Comparison of ENCODE assay signal across 8 cellular contexts in the genomic region with DNA sequence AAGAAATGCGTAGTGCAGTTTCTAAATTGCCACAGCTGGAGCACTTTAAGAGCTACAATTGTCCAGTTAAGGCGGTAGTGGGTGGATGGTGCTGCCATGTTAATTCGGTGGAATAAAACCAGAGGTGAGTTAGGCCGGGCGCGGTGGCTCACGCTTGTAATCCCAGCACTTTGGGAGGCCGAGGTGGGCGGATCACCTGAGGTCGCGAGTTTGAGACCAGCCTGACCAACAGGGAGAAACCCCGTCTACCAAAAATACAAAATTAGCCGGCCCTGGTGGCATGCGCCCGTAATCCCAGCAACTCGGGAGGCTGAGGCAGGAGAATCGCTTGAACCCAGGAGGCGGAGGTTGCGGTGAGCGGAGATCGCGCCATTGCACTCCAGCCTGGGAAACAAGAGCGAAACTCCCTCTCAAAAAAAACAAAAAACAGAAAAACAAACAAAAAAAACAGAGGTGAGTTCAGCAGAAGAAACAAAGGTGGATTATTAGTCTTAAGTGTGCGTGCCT. TPM values are rescaled to one million over a fixed set of nuclear protein-coding genes. Genes with fewer than 3 reads are reported as not detected.
DNase-seq lines count a peak whose midpoint lies in the region; ATAC-seq and TF ChIP-seq lines count a peak whose summit lies in the region.
"Not testable (repeated sequence)": the region's sequence is repeated elsewhere in the genome, so short reads cannot be mapped to it uniquely, and the experiment has no call there.

No MANE protein-coding gene starts in this region.

- peak overlapping the region; percentile 91 for H3K27ac ChIP-seq in CD8-positive, alpha-beta T cell (ENCODE audit: low read depth, low read length)
- not testable (repeated sequence) for H3K27ac ChIP-seq in brain microvascular endothelial cell
- H3K27ac ChIP-seq in right lobe of liver (peak overlapping the region in 2 of 3 donors; percentile 66 to 70), ovary (peak overlapping the region; percentile 50 to 84), thyroid gland (peak overlapping the region; percentile 62 to 90 (median 85))

- peak overlapping the region; percentile 99 for H3K4me3 Mint-ChIP-seq in CD8-positive, alpha-beta T cell
- H3K4me3 Mint-ChIP-seq in activated CD4-positive, alpha-beta T cell treated with anti-CD3 and anti-CD28 coated beads, Interleukin-2, amount 10 ng/mL, durations not matched to agents 24 days and 14 days: peak overlapping the region; percentile 99

- not testable (repeated sequence) for H3K9me3 ChIP-seq in CD8-positive, alpha-beta T cell (ENCODE audit: low read length); right lobe of liver; ovary; thyroid gland

- H3K4me3 ChIP-seq in CD8-positive, alpha-beta T cell (ENCODE audit: low read depth, low read length): peak overlapping the region; percentile 97
- H3K4me3 ChIP-seq in LNCaP clone FGC (ENCODE audit: low read depth, low read length) (peak overlapping the region; percentile 92), brain microvascular endothelial cell (ENCODE audit: low read depth, low read length) (peak overlapping the region; percentile 96), fibroblast of mammary gland (ENCODE audit: control insufficient read depth, low read depth, low read length) (peak overlapping the region; percentile 92), right lobe of liver (peak overlapping the region; percentile 59 to 84 (median 70)), ovary (peak overlapping the region; percentile 84), thyroid gland (replicated peaks in 1 of 3) (peak overlapping the region; percentile 71 to 86 (median 78))

- peaks cover 35% of the 10 kb centered on the region for H3K4me1 Mint-ChIP-seq in CD8-positive, alpha-beta T cell (ENCODE audit: low read depth)
- H3K4me1 Mint-ChIP-seq in activated CD4-positive, alpha-beta T cell treated with anti-CD3 and anti-CD28 coated beads, Interleukin-2, amount 10 ng/mL, durations not matched to agents 24 days and 14 days: peaks cover 17% of the 10 kb centered on the region

- DNase-seq in CD8-positive, alpha-beta T cell: peak in 1 of 7 experiments; percentile 49
- not testable (repeated sequence) for DNase-seq in LNCaP clone FGC (ENCODE audit: low read depth); activated CD4-positive, alpha-beta T cell treated with anti-CD3 and anti-CD28 coated beads, Interleukin-2, amount 10 ng/mL, durations not matched to agents 24 days and 14 days; brain microvascular endothelial cell; fibroblast of mammary gland (ENCODE audit: low read depth); right lobe of liver
- DNase-seq in ovary (peak in 3 of 5 donors; percentile 30 to 38 (median 31)), thyroid gland (peak in 1 of 2 donors; percentile 5)

- H3K36me3 Mint-ChIP-seq in CD8-positive, alpha-beta T cell: peaks cover 19% of the 10 kb centered on the region
- peaks cover 28% of the 10 kb centered on the region for H3K36me3 Mint-ChIP-seq in activated CD4-positive, alpha-beta T cell treated with anti-CD3 and anti-CD28 coated beads, Interleukin-2, amount 10 ng/mL, durations not matched to agents 24 days and 14 days (ENCODE audit: low read depth)

- 93% methylated on average over 19 of the region's 24 CpGs for WGBS in right lobe of liver (ENCODE audit: insufficient coverage, low coverage, low lambda C conversion rate, missing lambda C conversion rate)
- WGBS in ovary, 3 donors: 81 to 87% (median 84%) methylated on average over 24 of the region's 24 CpGs
- 84 to 87% methylated on average over 24 of the region's 24 CpGs for WGBS in thyroid gland, 2 donors

- H3K27ac Mint-ChIP-seq in CD8-positive, alpha-beta T cell: peak overlapping the region; percentile 98
- H3K27ac Mint-ChIP-seq in activated CD4-positive, alpha-beta T cell treated with anti-CD3 and anti-CD28 coated beads, Interleukin-2, amount 10 ng/mL, durations not matched to agents 24 days and 14 days: peak overlapping the region; percentile 99

- intact Hi-C loops in CD8-positive, alpha-beta T cell (cut with DNase I, micrococcal nuclease); right lobe of liver (cut with DNase I); ovary (cut with DNase I); thyroid gland (cut with DNase I): not testable (repeated sequence)
- intact Hi-C loops in activated CD4-positive, alpha-beta T cell treated with anti-CD3 and anti-CD28 coated beads, Interleukin-2, amount 10 ng/mL, durations not matched to agents 24 days and 14 days (cut with micrococcal nuclease): loop anchor here (2.0 kb wide), 1 partner anchor 85 kb away; the partner anchor contains the start of gene NTNG1

- not testable (repeated sequence) for H3K36me3 ChIP-seq in CD8-positive, alpha-beta T cell (ENCODE audit: insufficient read depth, low read length); brain microvascular endothelial cell (replicated peaks); right lobe of liver; ovary; thyroid gland

- not testable (repeated sequence) for H3K27me3 Mint-ChIP-seq in CD8-positive, alpha-beta T cell (ENCODE audit: low read depth); activated CD4-positive, alpha-beta T cell treated with anti-CD3 and anti-CD28 coated beads, Interleukin-2, amount 10 ng/mL, durations not matched to agents 24 days and 14 days

- H3K27me3 ChIP-seq in CD8-positive, alpha-beta T cell (ENCODE audit: insufficient read depth, low read length); brain microvascular endothelial cell (replicated peaks); right lobe of liver; ovary; thyroid gland: not testable (repeated sequence)

- not testable (repeated sequence) for ATAC-seq in CD8-positive, alpha-beta T cell; right lobe of liver

- not testable (repeated sequence) for H3K9me3 Mint-ChIP-seq in CD8-positive, alpha-beta T cell; activated CD4-positive, alpha-beta T cell treated with anti-CD3 and anti-CD28 coated beads, Interleukin-2, amount 10 ng/mL, durations not matched to agents 24 days and 14 days

- POLR2A ChIA-PET in CD8-positive, alpha-beta T cell (lab: Charles Lee): not testable (repeated sequence)

- H3K4me1 ChIP-seq in CD8-positive, alpha-beta T cell (ENCODE audit: insufficient read depth, low read length): peaks cover 14% of the 10 kb centered on the region
- H3K4me1 ChIP-seq in right lobe of liver; ovary (ENCODE audit: insufficient read depth); thyroid gland: not testable (repeated sequence)

- CTCF ChIA-PET in CD8-positive, alpha-beta T cell (lab: Charles Lee): interaction anchor here (1.2 kb wide), 1 partner anchor 13 kb away, joined by 3 read pairs; no protein-coding TSS in a partner anchor

- in situ Hi-C loops in brain microvascular endothelial cell (cut with HindIII; ENCODE audit: low pct_ligation_motif_present, low sequenced_read_pairs): not testable (repeated sequence)

- TF ChIP-seq POLR2A in right lobe of liver (IDR thresholded peaks at IDR 0.05); ovary (IDR thresholded peaks at IDR 0.05); thyroid gland (IDR thresholded peaks at IDR 0.05): not testable (repeated sequence)

- not testable (repeated sequence) for TF ChIP-seq EP300 in ovary (IDR thresholded peaks at IDR 0.05)

- not testable (repeated sequence) for TF ChIP-seq CTCF in CD8-positive, alpha-beta T cell (IDR thresholded peaks at IDR 0.05); LNCaP clone FGC (IDR thresholded peaks at IDR 0.05; ENCODE audit: control insufficient read depth, extremely low read depth, insufficient read depth); brain microvascular endothelial cell (IDR thresholded peaks at IDR 0.05; ENCODE audit: low read depth, low read length, missing control alignments); fibroblast of mammary gland (conservative IDR thresholded peaks at IDR 0.05; ENCODE audit: control insufficient read depth, insufficient read depth, low read depth, low read length); right lobe of liver (IDR thresholded peaks at IDR 0.05); ovary (IDR thresholded peaks at IDR 0.05); thyroid gland (IDR thresholded peaks at IDR 0.05)

RNA-seq across cellular contexts. Expression of gene PRMT6, which starts 0.5 kb away (rescaled TPM):
- 1 to 10 TPM; 8.5 to 9.4 TPM for total RNA-seq in CD8-positive, alpha-beta T cell
- 24.6 TPM in 2 replicates for total RNA-seq in activated CD4-positive, alpha-beta T cell treated with anti-CD3 and anti-CD28 coated beads, Interleukin-2, amount 10 ng/mL, durations not matched to agents 24 days and 14 days
- 10 to 100 TPM in 2 of 6 experiments, 1 to 10 TPM in 3, under 1 TPM in 1; 0.97 to 12.7 (median 5.4) TPM for total RNA-seq in right lobe of liver
- total RNA-seq in ovary: 10 to 100 TPM; 12.6 to 19.4 (median 17.8) TPM
- polyA plus RNA-seq in ovary: 10 to 100 TPM; 11.9 to 14.4 TPM
- 10 to 100 TPM; 13.4 to 22.2 (median 21.7) TPM for total RNA-seq in thyroid gland
